ENCODE assay signal across 9 cellular contexts in genomic region chr7:49791089-49791741, GRCh38. TPM values are rescaled to one million over a fixed set of nuclear protein-coding genes. Genes with fewer than 3 reads are reported as not detected.
DNase-seq lines count a peak whose midpoint lies in the region; ATAC-seq, FAIRE-seq and TF ChIP-seq lines count a peak whose summit lies in the region.
"Had no signal": no experiment of that assay in that cellular context is flagged by ENCODE, and none has a peak within 500 bp of the region (broad histone marks: within the 10 kb centered on the region; RNA-seq: fewer than 3 reads in every experiment).

No MANE protein-coding gene starts in this region.

- no peak overlapping the region for H3K4me3 Mint-ChIP-seq in activated CD4-positive, alpha-beta memory T cell treated with anti-CD3 and anti-CD28 coated beads, Interleukin-2, amount 10 ng/mL, durations not matched to agents 7 days and 5 days

- no peaks in the 10 kb centered on the region for H3K4me1 ChIP-seq in RWPE2 (ENCODE audit: insufficient read depth, poor library complexity, severe bottlenecking)

- H3K27me3 Mint-ChIP-seq in activated CD4-positive, alpha-beta memory T cell treated with anti-CD3 and anti-CD28 coated beads, Interleukin-2, amount 10 ng/mL, durations not matched to agents 7 days and 5 days, result no peaks in the 10 kb centered on the region

- CTCF ChIA-PET in activated CD4-positive, alpha-beta memory T cell treated with anti-CD3 and anti-CD28 coated beads, Interleukin-2, amount 10 ng/mL, durations not matched to agents 7 days and 5 days (lab: Charles Lee), result no interaction called here

- no peak overlapping the region for H3K4me3 ChIP-seq in RWPE2 (ENCODE audit: severe bottlenecking)
- H3K4me3 ChIP-seq: cardiac muscle cell had no signal

- DNase-seq in D721Med (ENCODE audit: insufficient read length, low spot score), result no peak
- DNase-seq in RWPE2 (ENCODE audit: low spot score), result no peak
- DNase-seq in kidney tubule cell (ENCODE audit: low spot score), result peak; percentile 54
- no peak for DNase-seq in dedifferentiated amniotic fluid mesenchymal stem cell (ENCODE audit: extremely low spot score)
- no peak for DNase-seq in activated CD4-positive, alpha-beta memory T cell treated with anti-CD3 and anti-CD28 coated beads, Interleukin-2, amount 10 ng/mL, durations not matched to agents 7 days and 5 days
- no peak for DNase-seq in OCI-M2 (lab: John Stamatoyannopoulos, UW; ENCODE audit: unreplicated experiment)

- no peak overlapping the region for H3K27ac ChIP-seq in RWPE2 (ENCODE audit: poor library complexity, severe bottlenecking)
- H3K27ac ChIP-seq: cardiac muscle cell had no signal

- POLR2A ChIA-PET in activated CD4-positive, alpha-beta memory T cell treated with anti-CD3 and anti-CD28 coated beads, Interleukin-2, amount 10 ng/mL, durations not matched to agents 7 days and 5 days (lab: Charles Lee), result no interaction called here

- H3K9me3 ChIP-seq in RWPE2 (ENCODE audit: severe bottlenecking), result no peaks in the 10 kb centered on the region

- no peaks in the 10 kb centered on the region for H3K4me1 Mint-ChIP-seq in activated CD4-positive, alpha-beta memory T cell treated with anti-CD3 and anti-CD28 coated beads, Interleukin-2, amount 10 ng/mL, durations not matched to agents 7 days and 5 days

- FAIRE-seq in D721Med (lab: Jason Lieb, UNC), result peak; percentile 16

- peaks cover 10% of the 10 kb centered on the region for H3K9me3 Mint-ChIP-seq in activated CD4-positive, alpha-beta memory T cell treated with anti-CD3 and anti-CD28 coated beads, Interleukin-2, amount 10 ng/mL, durations not matched to agents 7 days and 5 days

- H3K36me3 ChIP-seq in RWPE2 (ENCODE audit: low read depth), result no peaks in the 10 kb centered on the region
- H3K36me3 ChIP-seq: cardiac muscle cell had no signal

- H3K27ac Mint-ChIP-seq in activated CD4-positive, alpha-beta memory T cell treated with anti-CD3 and anti-CD28 coated beads, Interleukin-2, amount 10 ng/mL, durations not matched to agents 7 days and 5 days, result no peak overlapping the region

- peak; percentile 47 for TF ChIP-seq CTCF in D721Med (IDR thresholded peaks at IDR 0.05; ENCODE audit: insufficient read depth, missing control alignments)
- TF ChIP-seq CTCF in RWPE2 (IDR thresholded peaks at IDR 0.05; ENCODE audit: poor library complexity, severe bottlenecking), result peak; percentile 14

- no peaks in the 10 kb centered on the region for H3K27me3 ChIP-seq in RWPE2 (ENCODE audit: insufficient read depth, poor library complexity, severe bottlenecking)

- H3K36me3 Mint-ChIP-seq in activated CD4-positive, alpha-beta memory T cell treated with anti-CD3 and anti-CD28 coated beads, Interleukin-2, amount 10 ng/mL, durations not matched to agents 7 days and 5 days (ENCODE audit: low read depth), result no peaks in the 10 kb centered on the region

- peak; percentile 83 for ATAC-seq in GM19035 (IDR thresholded peaks at IDR 0.05; ENCODE audit: unreplicated experiment)
- peak; percentile 73 for ATAC-seq in HG03175 (IDR thresholded peaks at IDR 0.05; ENCODE audit: unreplicated experiment)
- ATAC-seq in RWPE2 (ENCODE audit: low read depth), result peak; percentile 29; the same call in 2 of the 3 replicates

RNA-seq across cellular contexts. Expression of gene VWC2, which starts 17.8 kb away (rescaled TPM):
- not detected for total RNA-seq in activated CD4-positive, alpha-beta memory T cell treated with anti-CD3 and anti-CD28 coated beads, Interleukin-2, amount 10 ng/mL, durations not matched to agents 7 days and 5 days

Comparison
In these comparisons a context has a peak if more than half of its experiments do, and no peak if none do; other contexts are left out.
1. ATAC-seq: peak in every context shown above with its lines; median percentile 83 in GM19035; 73 in HG03175; 29 in RWPE2.